ENCODE assay signal across 8 cellular contexts in genomic region chr9:6015278-6016157, GRCh38. TPM values are rescaled to one million over a fixed set of nuclear protein-coding genes. Genes with fewer than 3 reads are reported as not detected.
DNase-seq lines count a peak whose midpoint lies in the region; ATAC-seq and TF ChIP-seq lines count a peak whose summit lies in the region.

Gene RANBP6, minus strand, starts transcription at chr9:6015624. Its CDS starts 17 bp downstream, at chr9:6015607.

- ATAC-seq in GM18505 (IDR thresholded peaks at IDR 0.05; ENCODE audit: unreplicated experiment) (peak; percentile 99), HG02938 (IDR thresholded peaks at IDR 0.05; ENCODE audit: unreplicated experiment) (peak; percentile 94), aorta (ENCODE audit: low FRiP score) (peak; percentile 98)

- no peaks in the 10 kb centered on the region for H3K27me3 ChIP-seq in aorta (ENCODE audit: control insufficient read depth in 1 of 2, insufficient read depth in 2 of 2, low read length in 1 of 2)

- peak within 1 kb of the TSS; percentile 62 for H3K4me3 ChIP-seq in astrocyte of the cerebellum (ENCODE audit: low read depth, low read length)
- peak within 1 kb of the TSS; percentile 69 to 97 for H3K4me3 ChIP-seq in aorta (ENCODE audit: low read length in 2 of 2)

- no peak for TF ChIP-seq CTCF in astrocyte of the cerebellum (IDR thresholded peaks at IDR 0.05; ENCODE audit: low read depth, low read length, missing control alignments)

- no peaks in the 10 kb centered on the region for H3K36me3 ChIP-seq in aorta (ENCODE audit: control insufficient read depth in 1 of 2, insufficient read depth in 2 of 2, low read length in 1 of 2)

- 8 to 10% methylated on average over 43 of the region's 43 CpGs for WGBS in aorta, 2 donors

- peak; percentile 79 for TF ChIP-seq POLR2A in GM18505 (IDR thresholded peaks at IDR 0.05; ENCODE audit: borderline replicate concordance, extremely low read depth, insufficient read depth, insufficient read length)

- intact Hi-C loops in aorta (cut with DNase I) = no loop called here

- H3K4me1 ChIP-seq in aorta (ENCODE audit: control insufficient read depth in 1 of 2, insufficient read depth in 2 of 2, low read length in 2 of 2) = peaks cover 0 to 11% of the 10 kb centered on the region in 2 donors

- DNase-seq in NCI-H2029 (lab: John Stamatoyannopoulos, UW) = peak; percentile 59
- DNase-seq in T-helper 9 cell = peak; percentile 86
- peak; percentile 60 for DNase-seq in astrocyte of the cerebellum (ENCODE audit: low read depth)
- DNase-seq in hepatic stellate cell (ENCODE audit: low spot score) = peak; percentile 82
- peak; percentile 72 for DNase-seq in renal cortical epithelial cell (ENCODE audit: low read depth)
- DNase-seq in aorta = peak; percentile 94 to 97

- H3K9me3 ChIP-seq in aorta (ENCODE audit: control insufficient read depth, low read length) = no peaks in the 10 kb centered on the region

- in situ Hi-C loops in astrocyte of the cerebellum (cut with HindIII; ENCODE audit: low sequenced_read_pairs) = no loop called here

- H3K27ac ChIP-seq in aorta (ENCODE audit: low read depth in 1 of 2, low read length in 2 of 2) = peak within 1 kb of the TSS in 1 of 2 donors; percentile 88

RNA-seq across cellular contexts. Expression of gene RANBP6, which starts in this region (rescaled TPM):
- 47.8 and 54.0 TPM in 2 replicates for total RNA-seq in renal cortical epithelial cell
- total RNA-seq in aorta = 10 to 100 TPM; 14.0 TPM
- 1 to 10 TPM; 2.4 to 7.7 TPM for polyA plus RNA-seq in aorta
